19 cellular contexts compared by ENCODE assay signal in the genomic region with DNA sequence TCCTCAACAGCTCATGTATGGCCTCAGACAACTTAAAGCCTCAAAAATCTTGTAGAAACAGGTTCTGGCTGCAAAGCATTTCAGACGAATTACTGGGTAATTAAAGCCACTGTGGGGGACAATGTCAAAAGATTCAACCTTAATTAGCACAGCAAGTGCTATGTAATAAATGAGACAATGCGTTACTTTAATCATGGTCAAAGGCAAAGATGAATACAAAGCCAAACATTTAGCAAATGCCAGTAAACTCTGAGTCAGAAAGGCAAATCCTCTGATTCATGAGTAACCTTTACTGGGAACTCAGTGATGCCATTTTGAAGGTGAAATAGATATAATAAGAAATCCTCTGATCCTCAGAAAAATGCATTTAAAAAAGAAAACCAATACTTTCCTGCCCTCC.
DNase-seq lines count a peak whose midpoint lies in the region; ATAC-seq and TF ChIP-seq lines count a peak whose summit lies in the region.
"Had no signal": no experiment of that assay in that cellular context is flagged by ENCODE, and none has a peak within 500 bp of the region (broad histone marks: within the 10 kb centered on the region; RNA-seq: fewer than 3 reads in every experiment).

No MANE protein-coding gene starts in this region.

- no peaks in the 10 kb centered on the region for H3K79me1 ChIP-seq in mesendoderm (ENCODE audit: low read length)

- no peak overlapping the region for H3K56ac ChIP-seq in mesendoderm (ENCODE audit: low read length)

- ATAC-seq in RWPE2 (ENCODE audit: low read depth) (peak; percentile 66; the same call in 2 of the 3 replicates), HG03521 (IDR thresholded peaks at IDR 0.05; ENCODE audit: unreplicated experiment) (no peak), GM19328 (IDR thresholded peaks at IDR 0.05; ENCODE audit: unreplicated experiment) (no peak)
- ATAC-seq: activated CD4-positive, CD25-positive, alpha-beta regulatory T cell treated with anti-CD3 and anti-CD28 coated beads, Interleukin-2, amount 50 U/mL, for 24 hours; HCT116; naive thymus-derived CD4-positive, alpha-beta T cell had no signal

- DNase-seq in Daoy (ENCODE audit: low read depth) (peak; percentile 9), RWPE2 (ENCODE audit: low spot score) (no peak), epithelial cell of prostate (ENCODE audit: low read depth, low spot score) (peak; percentile 10), mesendoderm (peak; percentile 76), GM10266 (ENCODE audit: extremely low spot score) (no peak)
- no peak for DNase-seq in NK-92 treated with Interleukin-12 subunit alpha and Interleukin-12 subunit beta, amount 100 ng/mL, for 24 hours (lab: John Stamatoyannopoulos, UW)
- DNase-seq: MV-4-11; naive thymus-derived CD4-positive, alpha-beta T cell; NCI-H2029; NCI-H510A treated with DMSO at 0.1 percent for 48 hours; posterior cingulate gyrus; T-helper 9 cell had no signal

- H2BK15ac ChIP-seq in mesendoderm (replicated peaks; ENCODE audit: low read depth) = no peak overlapping the region

- H3K4me2 ChIP-seq in mesendoderm (ENCODE audit: low read length) = no peak overlapping the region
- H3K4me2 ChIP-seq: BLaER1 had no signal

- no CpG with 5 or more reads among the region's 2 CpGs for WGBS in mesendoderm (ENCODE audit: extremely low coverage, insufficient coverage, low lambda C conversion rate)

- no peaks in the 10 kb centered on the region for H3K4me1 ChIP-seq in RWPE2 (ENCODE audit: insufficient read depth, poor library complexity, severe bottlenecking)
- H3K4me1 ChIP-seq in mesendoderm (ENCODE audit: control insufficient read depth, low read depth, low read length) = peaks cover 2% of the 10 kb centered on the region
- H3K4me1 ChIP-seq: BLaER1, SJSA1 had no signal

- H4K8ac ChIP-seq in mesendoderm (ENCODE audit: low read depth, low read length) = no peak overlapping the region

- no peak overlapping the region for H3K4me3 ChIP-seq in RWPE2 (ENCODE audit: severe bottlenecking)
- H3K4me3 ChIP-seq in mesendoderm (ENCODE audit: low read length) = no peak overlapping the region
- H3K4me3 ChIP-seq: BLaER1, lung, SJSA1 had no signal

- TF ChIP-seq CTCF in RWPE2 (IDR thresholded peaks at IDR 0.05; ENCODE audit: poor library complexity, severe bottlenecking) (no peak), GM10266 (IDR thresholded peaks at IDR 0.05; ENCODE audit: control insufficient read depth, insufficient read depth, low read depth, missing control alignments) (no peak)

- H2AK5ac ChIP-seq in mesendoderm (ENCODE audit: low read length) = no peak overlapping the region

- no peak overlapping the region for H3K9ac ChIP-seq in mesendoderm (ENCODE audit: low read length)
- H3K9ac ChIP-seq: BLaER1 had no signal

- H3K36me3 ChIP-seq in RWPE2 (ENCODE audit: low read depth) (no peaks in the 10 kb centered on the region), mesendoderm (ENCODE audit: control insufficient read depth, insufficient read depth, low read length) (no peaks in the 10 kb centered on the region)
- H3K36me3 ChIP-seq: BLaER1, SJSA1 had no signal

- H3K4ac ChIP-seq in mesendoderm (ENCODE audit: low read depth, low read length) = no peak overlapping the region

- H2BK5ac ChIP-seq in mesendoderm (ENCODE audit: low read length) = no peak overlapping the region

- no peaks in the 10 kb centered on the region for H3K9me3 ChIP-seq in RWPE2 (ENCODE audit: severe bottlenecking)
- H3K9me3 ChIP-seq: BLaER1, SJSA1 had no signal

- no peak overlapping the region for H3K23ac ChIP-seq in mesendoderm (ENCODE audit: low read length)

- H3K27ac ChIP-seq in RWPE2 (ENCODE audit: poor library complexity, severe bottlenecking) = no peak overlapping the region
- H3K27ac ChIP-seq in epithelial cell of prostate = no peak overlapping the region
- H3K27ac ChIP-seq in mesendoderm (ENCODE audit: low read depth, low read length) = no peak overlapping the region
- H3K27ac ChIP-seq: BLaER1, SJSA1 had no signal

- H2BK120ac ChIP-seq in mesendoderm (ENCODE audit: low read depth, low read length) = no peak overlapping the region

- no peaks in the 10 kb centered on the region for H3K79me2 ChIP-seq in mesendoderm (ENCODE audit: control insufficient read depth, insufficient read depth, low read length)

- no peak overlapping the region for H4K5ac ChIP-seq in mesendoderm (ENCODE audit: low read length)

- no peak overlapping the region for H3K18ac ChIP-seq in mesendoderm (ENCODE audit: low read length)

- H3K27me3 ChIP-seq in RWPE2 (ENCODE audit: insufficient read depth, poor library complexity, severe bottlenecking) (no peaks in the 10 kb centered on the region), mesendoderm (ENCODE audit: insufficient read depth, low read length, poor library complexity) (no peaks in the 10 kb centered on the region)
- H3K27me3 ChIP-seq: BLaER1, SJSA1 had no signal

Comparison
In these comparisons a context has a peak if more than half of its experiments do, and no peak if none do; other contexts are left out.
1. DNase-seq: peak in Daoy (single experiment), epithelial cell of prostate (single experiment) and mesendoderm (single experiment); none in RWPE2 (single experiment), NK-92 treated with Interleukin-12 subunit alpha and Interleukin-12 subunit beta, amount 100 ng/mL, for 24 hours (single experiment) and GM10266 (single experiment).